ENCODE assay signal across 8 cellular contexts in the genomic region with DNA sequence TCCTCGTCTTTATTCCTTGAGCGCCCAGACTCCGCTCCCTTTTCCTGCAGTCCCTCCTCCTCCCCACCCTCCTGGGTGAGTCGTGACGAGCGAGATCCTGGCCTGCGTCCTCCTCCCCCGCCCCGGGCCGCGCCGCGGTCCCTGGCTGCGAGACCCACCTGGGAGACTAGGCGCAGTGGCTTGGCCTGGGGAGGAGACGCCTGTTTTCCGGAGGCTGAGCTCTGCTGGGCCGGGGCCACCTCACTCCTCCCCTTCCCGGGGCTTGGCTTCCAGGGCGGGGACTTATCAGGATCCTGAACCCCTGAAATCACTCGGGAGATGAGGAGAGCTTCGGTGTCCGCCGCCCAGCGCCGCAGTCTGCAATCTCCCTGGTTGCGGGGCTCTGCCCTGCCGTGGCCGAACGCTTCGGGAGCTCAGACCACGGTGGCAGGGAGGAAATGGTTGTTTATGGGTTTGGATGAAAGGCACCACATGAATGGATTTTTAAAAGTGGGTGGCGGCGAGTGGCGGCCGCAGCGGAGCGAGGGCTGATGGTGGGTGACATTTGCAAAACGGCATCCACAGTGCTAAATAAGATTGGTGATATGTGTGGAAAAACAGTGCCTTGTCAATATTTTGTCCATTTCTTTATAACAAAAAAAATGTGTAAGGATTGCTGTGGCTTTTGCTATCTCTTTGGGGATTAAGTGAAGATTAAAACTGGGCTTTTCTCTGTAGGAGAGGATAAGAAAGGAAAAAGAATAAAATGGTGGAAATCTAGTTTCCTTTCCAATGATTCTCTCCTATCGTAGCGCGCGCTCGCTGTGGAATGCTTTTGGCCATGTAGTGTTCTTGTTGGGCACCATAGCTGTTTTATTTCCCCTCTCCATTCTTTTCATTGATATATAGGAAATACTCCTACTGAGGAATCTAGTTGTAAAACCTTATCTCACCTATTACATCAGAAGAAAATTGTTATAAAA. TPM values are rescaled to one million over a fixed set of nuclear protein-coding genes. Genes with fewer than 3 reads are reported as not detected.
DNase-seq lines count a peak whose midpoint lies in the region; ATAC-seq and TF ChIP-seq lines count a peak whose summit lies in the region.

No MANE protein-coding gene starts in this region.

- H3K27me3 Mint-ChIP-seq in Calu3 (ENCODE audit: unreplicated experiment) = peaks cover 28% of the 10 kb centered on the region
- peaks cover 37% of the 10 kb centered on the region for H3K27me3 Mint-ChIP-seq in activated CD4-positive, alpha-beta memory T cell treated with anti-CD3 and anti-CD28 coated beads, Interleukin-2, amount 10 ng/mL, durations not matched to agents 7 days and 5 days

- CTCF ChIA-PET in Calu3 (lab: Charles Lee) = interaction anchor here (0.7 to 1.2 kb wide), 2 partner anchors 9 to 121 kb away, joined by 6 to 8 read pairs; a partner anchor contains a TSS
- CTCF ChIA-PET in activated CD4-positive, alpha-beta memory T cell treated with anti-CD3 and anti-CD28 coated beads, Interleukin-2, amount 10 ng/mL, durations not matched to agents 7 days and 5 days (lab: Charles Lee) = interaction anchor here (1.4 to 2.4 kb wide), 2 partner anchors 23 to 122 kb away, joined by 3 to 11 read pairs; a partner anchor contains a TSS

- BruUV-seq in Calu3 (replicated peaks; lab: Mats Ljungman, UMichigan) = no TSS peak

- peaks cover 9% of the 10 kb centered on the region for H3K4me1 Mint-ChIP-seq in Calu3 (ENCODE audit: low read depth, unreplicated experiment)
- peaks cover 28% of the 10 kb centered on the region for H3K4me1 Mint-ChIP-seq in activated CD4-positive, alpha-beta memory T cell treated with anti-CD3 and anti-CD28 coated beads, Interleukin-2, amount 10 ng/mL, durations not matched to agents 7 days and 5 days

- H3K9me3 Mint-ChIP-seq in Calu3 (ENCODE audit: low read depth, unreplicated experiment) = no peaks in the 10 kb centered on the region
- no peaks in the 10 kb centered on the region for H3K9me3 Mint-ChIP-seq in activated CD4-positive, alpha-beta memory T cell treated with anti-CD3 and anti-CD28 coated beads, Interleukin-2, amount 10 ng/mL, durations not matched to agents 7 days and 5 days

- no peak overlapping the region for H3K27ac Mint-ChIP-seq in Calu3 (ENCODE audit: unreplicated experiment)
- H3K27ac Mint-ChIP-seq in activated CD4-positive, alpha-beta memory T cell treated with anti-CD3 and anti-CD28 coated beads, Interleukin-2, amount 10 ng/mL, durations not matched to agents 7 days and 5 days = no peak overlapping the region

- peak overlapping the region; percentile 72 for H3K4me3 Mint-ChIP-seq in Calu3 (ENCODE audit: low read depth, unreplicated experiment)
- H3K4me3 Mint-ChIP-seq in activated CD4-positive, alpha-beta memory T cell treated with anti-CD3 and anti-CD28 coated beads, Interleukin-2, amount 10 ng/mL, durations not matched to agents 7 days and 5 days = peak overlapping the region; percentile 76

- ATAC-seq in HG03175 (IDR thresholded peaks at IDR 0.05; ENCODE audit: unreplicated experiment) = no peak

- TF ChIP-seq CTCF in Calu3 (IDR thresholded peaks at IDR 0.05; ENCODE audit: unreplicated experiment) = no peak

- intact Hi-C loops in Calu3 (cut with micrococcal nuclease; ENCODE audit: unreplicated experiment) = no loop called here

- DNase-seq in Calu3 (peak; percentile 18), NCI-H1105 (lab: John Stamatoyannopoulos, UW) (peak; percentile 22), lung microvascular endothelial cell (ENCODE audit: low read depth in 2 of 2) (peak; percentile 44 to 82), germinal center (ENCODE audit: low spot score) (no peak)
- DNase-seq in activated CD4-positive, alpha-beta memory T cell treated with anti-CD3 and anti-CD28 coated beads, Interleukin-2, amount 10 ng/mL, durations not matched to agents 7 days and 5 days = peak; percentile 48
- DNase-seq in effector CD4-positive, alpha-beta T cell = peak; percentile 17
- peak; percentile 58 for DNase-seq in stimulated activated CD8-positive, alpha-beta memory T cell treated with anti-CD3 and anti-CD28 coated beads, Interleukin-4, amount 100 ng/mL, for 48 hours

- H3K36me3 Mint-ChIP-seq in Calu3 (ENCODE audit: insufficient read depth, unreplicated experiment) = peaks cover 14% of the 10 kb centered on the region
- no peaks in the 10 kb centered on the region for H3K36me3 Mint-ChIP-seq in activated CD4-positive, alpha-beta memory T cell treated with anti-CD3 and anti-CD28 coated beads, Interleukin-2, amount 10 ng/mL, durations not matched to agents 7 days and 5 days (ENCODE audit: low read depth)

- POLR2A ChIA-PET in activated CD4-positive, alpha-beta memory T cell treated with anti-CD3 and anti-CD28 coated beads, Interleukin-2, amount 10 ng/mL, durations not matched to agents 7 days and 5 days (lab: Charles Lee) = interaction anchor here (0.6 kb wide), 2 partner anchors 41 to 121 kb away, joined by 3 read pairs; no protein-coding TSS in a partner anchor

RNA-seq across cellular contexts. Expression of a gene that starts 1.2 kb away (rescaled TPM):
- 5.9 and 7.5 TPM in 2 replicates for total RNA-seq in Calu3 (2022)
- 10 to 100 TPM; 23.2 to 23.4 TPM for total RNA-seq in activated CD4-positive, alpha-beta memory T cell treated with anti-CD3 and anti-CD28 coated beads, Interleukin-2, amount 10 ng/mL, durations not matched to agents 7 days and 5 days
- 8.5 and 10.3 TPM in 2 replicates for total RNA-seq in lung microvascular endothelial cell
